8 cellular contexts compared by ENCODE assay signal in genomic region chr3:73029321-73029796, GRCh38. TPM values are rescaled to one million over a fixed set of nuclear protein-coding genes. Genes with fewer than 3 reads are reported as not detected.
DNase-seq lines count a peak whose midpoint lies in the region; ATAC-seq and TF ChIP-seq lines count a peak whose summit lies in the region.

No MANE protein-coding gene starts in this region.

- WGBS in ectodermal cell, 2 experiments, result 94 to 96% methylated on average over 1 of the region's 1 CpG

- H3K27me3 Mint-ChIP-seq in natural killer cell treated with Interleukin-12 subunit alpha and Interleukin-12 subunit beta and Interleukin-15 and Interleukin-18, amount 100 ng/mL, for 72 hours, result no peaks in the 10 kb centered on the region

- POLR2A ChIA-PET in PC-3 (lab: Charles Lee; ENCODE audit: unreplicated experiment), result no interaction called here

- H3K9me3 ChIP-seq in DND-41 (ENCODE audit: insufficient read depth, low read length, severe bottlenecking), result no peaks in the 10 kb centered on the region
- no peaks in the 10 kb centered on the region for H3K9me3 ChIP-seq in PC-3 (ENCODE audit: low read length)
- no peaks in the 10 kb centered on the region for H3K9me3 ChIP-seq in ectodermal cell (ENCODE audit: control insufficient read depth, low read length)

- CTCF ChIA-PET in PC-3 (lab: Charles Lee), result no interaction called here

- no peaks in the 10 kb centered on the region for H3K27me3 ChIP-seq in DND-41 (ENCODE audit: insufficient read depth, low read length, poor library complexity)
- no peaks in the 10 kb centered on the region for H3K27me3 ChIP-seq in PC-3 (ENCODE audit: low read length)
- no peaks in the 10 kb centered on the region for H3K27me3 ChIP-seq in ectodermal cell (ENCODE audit: control insufficient read depth, insufficient read depth, low read length, poor library complexity, severe bottlenecking)

- TF ChIP-seq CTCF in DND-41 (IDR thresholded peaks at IDR 0.05; ENCODE audit: borderline replicate concordance, extremely low read depth, low read length, poor library complexity, severe bottlenecking) (no peak), PC-3 (conservative IDR thresholded peaks at IDR 0.05; ENCODE audit: low read depth, low read length) (no peak)

- peaks cover 19% of the 10 kb centered on the region for H3K36me3 Mint-ChIP-seq in natural killer cell treated with Interleukin-12 subunit alpha and Interleukin-12 subunit beta and Interleukin-15 and Interleukin-18, amount 100 ng/mL, for 72 hours

- H3K27ac ChIP-seq in DND-41 (ENCODE audit: low read length), result no peak overlapping the region
- no peak overlapping the region for H3K27ac ChIP-seq in PC-3 (ENCODE audit: low read length)
- H3K27ac ChIP-seq in ectodermal cell (ENCODE audit: insufficient read depth, low read depth, low read length, poor library complexity, severe bottlenecking), result peak overlapping the region; percentile 33

- H3K4me3 ChIP-seq in DND-41 (ENCODE audit: low read depth in 1 of 2, low read length in 2 of 2) (no peak overlapping the region), PC-3 (ENCODE audit: low read length) (no peak overlapping the region), ectodermal cell (ENCODE audit: insufficient read depth, low read depth, low read length) (no peak overlapping the region)

- H3K9me2 ChIP-seq in PC-3 (replicated peaks; ENCODE audit: low read length), result no peaks in the 10 kb centered on the region

- H3K9me3 Mint-ChIP-seq in natural killer cell treated with Interleukin-12 subunit alpha and Interleukin-12 subunit beta and Interleukin-15 and Interleukin-18, amount 100 ng/mL, for 72 hours, result peaks cover 9% of the 10 kb centered on the region

- peaks cover 100% of the 10 kb centered on the region for H3K79me2 ChIP-seq in DND-41 (ENCODE audit: insufficient read depth, low read length)
- H3K79me2 ChIP-seq in PC-3 (ENCODE audit: low read length), result peaks cover 100% of the 10 kb centered on the region

- H3F3A ChIP-seq in PC-3 (ENCODE audit: low read length, unreplicated experiment), result no peaks in the 10 kb centered on the region

- H4K20me1 ChIP-seq in DND-41 (ENCODE audit: insufficient read depth, low read length), result peaks cover 92% of the 10 kb centered on the region
- peaks cover 55% of the 10 kb centered on the region for H4K20me1 ChIP-seq in PC-3 (ENCODE audit: low read length)

- ATAC-seq in DND-41 (ENCODE audit: insufficient read depth, low read depth), result peak; percentile 58; the same call in 2 of the 3 replicates
- peak; percentile 33 for ATAC-seq in PC-3
- ATAC-seq in natural killer cell treated with Interleukin-12 subunit alpha and Interleukin-12 subunit beta and Interleukin-15 and Interleukin-18, amount 100 ng/mL, for 72 hours, result peak; percentile 97
- no peak for ATAC-seq in HG03280 (IDR thresholded peaks at IDR 0.05; ENCODE audit: unreplicated experiment)
- no peak for ATAC-seq in GM21515 (IDR thresholded peaks at IDR 0.05; ENCODE audit: unreplicated experiment)

- H3K27ac Mint-ChIP-seq in natural killer cell treated with Interleukin-12 subunit alpha and Interleukin-12 subunit beta and Interleukin-15 and Interleukin-18, amount 100 ng/mL, for 72 hours, result peak overlapping the region; percentile 86 to 87

- H3K9ac ChIP-seq in DND-41 (ENCODE audit: low read depth, low read length) (no peak overlapping the region), PC-3 (ENCODE audit: low read length) (no peak overlapping the region)

- H3K4me3 Mint-ChIP-seq in natural killer cell treated with Interleukin-12 subunit alpha and Interleukin-12 subunit beta and Interleukin-15 and Interleukin-18, amount 100 ng/mL, for 72 hours, result peak overlapping the region; percentile 76

- H3K4me1 Mint-ChIP-seq in natural killer cell treated with Interleukin-12 subunit alpha and Interleukin-12 subunit beta and Interleukin-15 and Interleukin-18, amount 100 ng/mL, for 72 hours (ENCODE audit: low read depth in 2 of 2), result peaks cover 58 to 59% of the 10 kb centered on the region in 2 donors

- peaks cover 44% of the 10 kb centered on the region for H3K36me3 ChIP-seq in DND-41 (ENCODE audit: insufficient read depth, low read length)
- H3K36me3 ChIP-seq in PC-3 (ENCODE audit: low read depth, low read length), result peaks cover 3% of the 10 kb centered on the region; the same call in 1 of the 2 replicates
- H3K36me3 ChIP-seq in ectodermal cell (ENCODE audit: control insufficient read depth, insufficient read depth, low read length), result no peaks in the 10 kb centered on the region

- H2AFZ ChIP-seq in DND-41 (ENCODE audit: low read depth, low read length) (no peak overlapping the region), PC-3 (ENCODE audit: low read length) (no peak overlapping the region)

- no TSS peak for BruUV-seq in PC-3 (replicated peaks; lab: Mats Ljungman, UMichigan)

- H3K4me1 ChIP-seq in DND-41 (ENCODE audit: insufficient read depth, low read length) (0 out of 2 replicates have a peak, but pooled peaks cover 2% of the 10 kb centered on the region), PC-3 (ENCODE audit: insufficient read depth, low read length) (peaks cover 15% of the 10 kb centered on the region), ectodermal cell (ENCODE audit: control insufficient read depth, insufficient read depth, low read length) (no peaks in the 10 kb centered on the region)

- DNase-seq in DND-41, result no peak
- DNase-seq in PC-3, result peak; percentile 40
- DNase-seq in natural killer cell treated with Interleukin-12 subunit alpha and Interleukin-12 subunit beta and Interleukin-15 and Interleukin-18, amount 100 ng/mL, for 72 hours (ENCODE audit: low spot score), result peak; percentile 67
- DNase-seq in stimulated activated CD4-positive, alpha-beta T cell treated with anti-CD3 and anti-CD28 coated beads, Interleukin-15, amount 100 ng/mL, for 24 hours, result no peak
- no peak for DNase-seq in GM19240 (ENCODE audit: insufficient read length, low spot score)

- H3K4me2 ChIP-seq in DND-41 (ENCODE audit: insufficient read depth, low read length), result no peak overlapping the region
- H3K4me2 ChIP-seq in PC-3 (ENCODE audit: low read length), result no peak overlapping the region

- intact Hi-C loops in PC-3 (cut with micrococcal nuclease), result no loop called here

RNA-seq across cellular contexts. Expression of gene EBLN2, which starts 32.1 kb away (rescaled TPM):
- total RNA-seq in PC-3 (2014; rRNA removed), result 3.8 and 6.2 TPM in 2 replicates
- polyA plus RNA-seq in ectodermal cell (2013, experiment 1 of 4), result 2.1 TPM
- polyA plus RNA-seq in ectodermal cell (2013, experiment 2 of 4), result 3.5 TPM
- 3.1 TPM for polyA plus RNA-seq in ectodermal cell (2013, experiment 3 of 4)
- 3.1 TPM for polyA plus RNA-seq in ectodermal cell (2013, experiment 4 of 4)
- total RNA-seq in natural killer cell treated with Interleukin-12 subunit alpha and Interleukin-12 subunit beta and Interleukin-15 and Interleukin-18, amount 100 ng/mL, for 72 hours, result 10 to 100 TPM; 10.3 to 15.5 TPM

RNA-seq across cellular contexts. Expression of gene PPP4R2, which starts 32.7 kb away (rescaled TPM):
- 40.5 and 62.7 TPM in 2 replicates for total RNA-seq in PC-3 (2014; rRNA removed)
- 82.1 TPM for polyA plus RNA-seq in ectodermal cell (2013, experiment 1 of 4)
- polyA plus RNA-seq in ectodermal cell (2013, experiment 2 of 4), result 83.1 TPM
- polyA plus RNA-seq in ectodermal cell (2013, experiment 3 of 4), result 73.1 TPM
- 77.5 TPM for polyA plus RNA-seq in ectodermal cell (2013, experiment 4 of 4)
- total RNA-seq in natural killer cell treated with Interleukin-12 subunit alpha and Interleukin-12 subunit beta and Interleukin-15 and Interleukin-18, amount 100 ng/mL, for 72 hours, result 100 to 1,000 TPM; 126 to 128 TPM

Comparison
In these comparisons a context has a peak if more than half of its experiments do, and no peak if none do; other contexts are left out.
1. ATAC-seq: peak in DND-41 (single experiment), PC-3 (single experiment) and natural killer cell treated with Interleukin-12 subunit alpha and Interleukin-12 subunit beta and Interleukin-15 and Interleukin-18, amount 100 ng/mL, for 72 hours (2 of 2); none in HG03280 (single experiment) and GM21515 (single experiment).
2. DNase-seq: peak in PC-3 (single experiment) and natural killer cell treated with Interleukin-12 subunit alpha and Interleukin-12 subunit beta and Interleukin-15 and Interleukin-18, amount 100 ng/mL, for 72 hours (single experiment); none in DND-41 (single experiment), stimulated activated CD4-positive, alpha-beta T cell treated with anti-CD3 and anti-CD28 coated beads, Interleukin-15, amount 100 ng/mL, for 24 hours (single experiment) and GM19240 (single experiment).